In genomic region chr18:79378416-79379250, GRCh38 we compare ENCODE assay signal across 8 cellular contexts. TPM values are rescaled to one million over a fixed set of nuclear protein-coding genes. Genes with fewer than 3 reads are reported as not detected.
DNase-seq lines count a peak whose midpoint lies in the region; ATAC-seq lines count a peak whose summit lies in the region.

No MANE protein-coding gene starts in this region.

- intact Hi-C loops in cardiac septum (cut with DNase I), result loop anchor here (1.0 kb wide), 1 partner anchor 266 kb away; no protein-coding TSS in a partner anchor

- no peak overlapping the region for H3K18ac ChIP-seq in trophoblast cell (ENCODE audit: low read length)

- no peak overlapping the region for H3K9ac ChIP-seq in trophoblast cell (ENCODE audit: low read length)

- peak; percentile 55 for ATAC-seq in HG03159 (IDR thresholded peaks at IDR 0.05; ENCODE audit: unreplicated experiment)

- H3K79me1 ChIP-seq in trophoblast cell (ENCODE audit: low read length), result no peaks in the 10 kb centered on the region

- H3K4me1 Mint-ChIP-seq in activated naive CD4-positive, alpha-beta T cell treated with anti-CD3 and anti-CD28 coated beads, Interleukin-2, amount 50 U/mL, for 24 hours, result peaks cover 8% of the 10 kb centered on the region

- H3K79me2 ChIP-seq in trophoblast cell (ENCODE audit: control insufficient read depth, insufficient read depth, low read length, poor library complexity), result no peaks in the 10 kb centered on the region

- H3K9me3 ChIP-seq in trophoblast cell (ENCODE audit: insufficient read depth, low read depth, low read length), result no peaks in the 10 kb centered on the region

- no peaks in the 10 kb centered on the region for H3K27me3 Mint-ChIP-seq in activated naive CD4-positive, alpha-beta T cell treated with anti-CD3 and anti-CD28 coated beads, Interleukin-2, amount 50 U/mL, for 24 hours

- whole genome bisulfite sequencing in trophoblast cell (ENCODE audit: extremely low coverage, insufficient coverage, insufficient read length), result no CpG with 5 or more reads among the region's 49 CpGs

- H2AFZ ChIP-seq in trophoblast cell (ENCODE audit: insufficient read depth, low read length, poor library complexity), result no peak overlapping the region

- H3K4me3 Mint-ChIP-seq in activated naive CD4-positive, alpha-beta T cell treated with anti-CD3 and anti-CD28 coated beads, Interleukin-2, amount 50 U/mL, for 24 hours, result no peak overlapping the region

- no peak overlapping the region for H4K12ac ChIP-seq in trophoblast cell (ENCODE audit: low read depth, low read length)

- H3K14ac ChIP-seq in trophoblast cell (ENCODE audit: low read length), result no peak overlapping the region

- H4K8ac ChIP-seq in trophoblast cell (ENCODE audit: low read depth, low read length), result no peak overlapping the region

- no peak overlapping the region for H3K27ac ChIP-seq in trophoblast cell (ENCODE audit: low read depth, low read length)

- no peaks in the 10 kb centered on the region for H3K9me3 Mint-ChIP-seq in activated naive CD4-positive, alpha-beta T cell treated with anti-CD3 and anti-CD28 coated beads, Interleukin-2, amount 50 U/mL, for 24 hours

- no peak overlapping the region for H3K4me3 ChIP-seq in trophoblast cell (ENCODE audit: low read depth, low read length)

- H3K36me3 Mint-ChIP-seq in activated naive CD4-positive, alpha-beta T cell treated with anti-CD3 and anti-CD28 coated beads, Interleukin-2, amount 50 U/mL, for 24 hours, result peaks cover 2% of the 10 kb centered on the region

- no peak overlapping the region for H3K4ac ChIP-seq in trophoblast cell (ENCODE audit: low read depth, low read length)

- H3K36me3 ChIP-seq in trophoblast cell (ENCODE audit: control insufficient read depth in 1 of 2, insufficient read depth in 2 of 2, low read length in 2 of 2), result peaks cover 8 to 9% of the 10 kb centered on the region in 2 experiments

- H2BK5ac ChIP-seq in trophoblast cell (ENCODE audit: low read depth, low read length, poor library complexity), result no peak overlapping the region

- H3K4me1 ChIP-seq in trophoblast cell (ENCODE audit: control insufficient read depth in 1 of 2, insufficient read depth in 2 of 2, low read length in 2 of 2), result no peaks in the 10 kb centered on the region

- no peak overlapping the region for H2AK5ac ChIP-seq in trophoblast cell (ENCODE audit: low read length)

- DNase-seq in NOMO-1 (lab: John Stamatoyannopoulos, UW; ENCODE audit: unreplicated experiment in 2 of 2), result peak; percentile 33 to 68
- no peak for DNase-seq in NOMO-1 treated with dmso at 0.1 percent for 144 hours (lab: John Stamatoyannopoulos, UW; ENCODE audit: unreplicated experiment)
- peak; percentile 11 for DNase-seq in RPMI7951 (ENCODE audit: low read depth)
- peak; percentile 89 for DNase-seq in cardiac septum (ENCODE audit: low spot score)
- peak; percentile 63 to 86 for DNase-seq in trophoblast cell
- peak; percentile 85 for DNase-seq in ureter (ENCODE audit: low spot score)

- H4K91ac ChIP-seq in trophoblast cell (ENCODE audit: low read depth, low read length), result no peak overlapping the region

- peak overlapping the region; percentile 6 for H3K27ac Mint-ChIP-seq in activated naive CD4-positive, alpha-beta T cell treated with anti-CD3 and anti-CD28 coated beads, Interleukin-2, amount 50 U/mL, for 24 hours

- no peak overlapping the region for H2BK12ac ChIP-seq in trophoblast cell (ENCODE audit: low read length)

- H3K27me3 ChIP-seq in trophoblast cell (ENCODE audit: insufficient read depth, low read length), result no peaks in the 10 kb centered on the region

- H3K4me2 ChIP-seq in trophoblast cell (ENCODE audit: low read length), result no peak overlapping the region

- no peak overlapping the region for H2BK120ac ChIP-seq in trophoblast cell (ENCODE audit: insufficient read depth, low read length, poor library complexity)

- no peak overlapping the region for H3K23ac ChIP-seq in trophoblast cell (ENCODE audit: low read length)

RNA-seq across cellular contexts. Expression of gene NFATC1, which starts 17.1 kb away (rescaled TPM):
- 0.39 TPM in 1 of 2 replicates, not detected in the other for total RNA-seq in RPMI7951 (2014; rRNA removed; shearing (Covaris generic))
- total RNA-seq in cardiac septum (16.4 TPM), ureter (13.8 TPM)
- 3.9 and 4.4 TPM in 2 replicates for polyA plus RNA-seq in trophoblast cell (2013)

Comparison
In these comparisons a context has a peak if more than half of its experiments do, and no peak if none do; other contexts are left out.
1. RNA of gene NFATC1, which starts 17.1 kb away (total RNA-seq): 16.4 TPM in cardiac septum (single experiment) and 13.8 TPM in ureter (single experiment); 0.39 TPM in RPMI7951; every median in the first group is over 10 times any median in the second.